Comparison of ENCODE assay signal across 14 cellular contexts in the genomic region with DNA sequence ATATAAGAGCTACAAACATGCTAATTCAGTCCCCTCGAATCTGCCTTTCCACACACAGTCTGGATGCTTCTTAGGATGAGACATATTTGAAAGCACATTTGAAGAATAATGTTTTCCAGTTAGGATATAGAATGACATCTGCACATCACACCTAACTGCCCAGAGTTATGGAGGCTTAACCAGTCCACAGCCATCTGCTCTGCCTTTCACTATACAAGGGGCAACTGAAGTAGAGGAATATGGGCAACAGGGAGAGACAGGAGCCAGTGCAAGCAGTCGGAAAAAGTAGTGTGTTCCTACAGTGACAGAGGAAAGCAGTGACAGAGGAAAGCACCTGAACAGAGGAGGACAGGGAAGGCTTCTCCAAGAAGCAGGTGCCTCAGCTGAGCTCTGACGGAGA.
DNase-seq lines count a peak whose midpoint lies in the region; TF ChIP-seq lines count a peak whose summit lies in the region.
"Had no signal": no experiment of that assay in that cellular context is flagged by ENCODE, and none has a peak within 500 bp of the region (broad histone marks: within the 10 kb centered on the region; RNA-seq: fewer than 3 reads in every experiment).

No MANE protein-coding gene starts in this region.

- H3K18ac ChIP-seq in trophoblast cell (ENCODE audit: low read length) = no peak overlapping the region

- peak overlapping the region; percentile 83 for H3K9ac ChIP-seq in trophoblast cell (ENCODE audit: low read length)

- H3K4me2 ChIP-seq in trophoblast cell (ENCODE audit: low read length) = no peak overlapping the region

- H3K79me1 ChIP-seq in trophoblast cell (ENCODE audit: low read length) = no peaks in the 10 kb centered on the region

- H2BK120ac ChIP-seq in trophoblast cell (ENCODE audit: insufficient read depth, low read length, poor library complexity) = no peak overlapping the region

- no peak overlapping the region for H4K12ac ChIP-seq in trophoblast cell (ENCODE audit: low read depth, low read length)

- no peak for TF ChIP-seq POLR2A in vagina (IDR thresholded peaks at IDR 0.05)

- no peak overlapping the region for H2AFZ ChIP-seq in trophoblast cell (ENCODE audit: insufficient read depth, low read length, poor library complexity)

- no peak overlapping the region for H3K4me3 ChIP-seq in WERI-Rb-1 (ENCODE audit: low read depth, low read length)
- H3K4me3 ChIP-seq in trophoblast cell (ENCODE audit: low read depth, low read length) = no peak overlapping the region
- H3K4me3 ChIP-seq in vagina = no peak overlapping the region

- intact Hi-C loops in vagina (cut with DNase I) = no loop called here

- H4K8ac ChIP-seq in trophoblast cell (ENCODE audit: low read depth, low read length) = no peak overlapping the region

- peak overlapping the region; percentile 51 for H3K27ac ChIP-seq in WERI-Rb-1
- no peak overlapping the region for H3K27ac ChIP-seq in trophoblast cell (ENCODE audit: low read depth, low read length)
- H3K27ac ChIP-seq in vagina = no peak overlapping the region

- no peak overlapping the region for H4K91ac ChIP-seq in trophoblast cell (ENCODE audit: low read depth, low read length)

- no peak overlapping the region for H3K4ac ChIP-seq in trophoblast cell (ENCODE audit: low read depth, low read length)

- H3K9me3 ChIP-seq in WERI-Rb-1 (ENCODE audit: severe bottlenecking) = no peaks in the 10 kb centered on the region
- no peaks in the 10 kb centered on the region for H3K9me3 ChIP-seq in trophoblast cell (ENCODE audit: insufficient read depth, low read depth, low read length)
- H3K9me3 ChIP-seq in vagina = no peaks in the 10 kb centered on the region

- TF ChIP-seq CTCF in WERI-Rb-1 (IDR thresholded peaks at IDR 0.05; ENCODE audit: low read depth, low read length) (no peak), vagina (IDR thresholded peaks at IDR 0.05) (no peak)

- H3K36me3 ChIP-seq in WERI-Rb-1 (no peaks in the 10 kb centered on the region), trophoblast cell (ENCODE audit: control insufficient read depth in 1 of 2, insufficient read depth in 2 of 2, low read length in 2 of 2) (no peaks in the 10 kb centered on the region), vagina (no peaks in the 10 kb centered on the region)

- H2AK5ac ChIP-seq in trophoblast cell (ENCODE audit: low read length) = no peak overlapping the region

- DNase-seq in NCI-H82 (lab: John Stamatoyannopoulos, UW) = peak; percentile 61
- peak; percentile 63 for DNase-seq in WERI-Rb-1
- no peak for DNase-seq in trophoblast cell
- no peak for DNase-seq in vagina (ENCODE audit: extremely low spot score in 2 of 2)
- DNase-seq in DMS79 treated with DMSO at 0.1 percent for 48 hours (lab: John Stamatoyannopoulos, UW) = no peak
- no peak for DNase-seq in NCI-H2107 treated with DMSO at 0.1 percent for 48 hours (lab: John Stamatoyannopoulos, UW; ENCODE audit: unreplicated experiment)
- DNase-seq: C1 segment of cervical spinal cord; Calu3; CD4-positive, alpha-beta memory T cell; COR-L47; DMS53; DND-41; H7; HCEC 1CT had no signal

- H2BK5ac ChIP-seq in trophoblast cell (ENCODE audit: low read depth, low read length, poor library complexity) = no peak overlapping the region

- H2BK12ac ChIP-seq in trophoblast cell (ENCODE audit: low read length) = no peak overlapping the region

- no peak overlapping the region for H3K14ac ChIP-seq in trophoblast cell (ENCODE audit: low read length)

- H3K23ac ChIP-seq in trophoblast cell (ENCODE audit: low read length) = peak overlapping the region; percentile 80

- H3K27me3 ChIP-seq in WERI-Rb-1 (ENCODE audit: insufficient read depth, low read depth, severe bottlenecking) = no peaks in the 10 kb centered on the region
- no peaks in the 10 kb centered on the region for H3K27me3 ChIP-seq in trophoblast cell (ENCODE audit: insufficient read depth, low read length)
- H3K27me3 ChIP-seq in vagina = no peaks in the 10 kb centered on the region

- no peaks in the 10 kb centered on the region for H3K79me2 ChIP-seq in trophoblast cell (ENCODE audit: control insufficient read depth, insufficient read depth, low read length, poor library complexity)

- no CpG with 5 or more reads among the region's 3 CpGs for WGBS in trophoblast cell (ENCODE audit: extremely low coverage, insufficient coverage, insufficient read length)

- H3K4me1 ChIP-seq in trophoblast cell (ENCODE audit: control insufficient read depth in 1 of 2, insufficient read depth in 2 of 2, low read length in 2 of 2) (no peaks in the 10 kb centered on the region), vagina (no peaks in the 10 kb centered on the region)

Comparison
In these comparisons a context has a peak if more than half of its experiments do, and no peak if none do; other contexts are left out.
1. DNase-seq: peak in NCI-H82 (single experiment) and WERI-Rb-1 (single experiment); none in trophoblast cell (0 of 2), vagina (0 of 2), DMS79 treated with DMSO at 0.1 percent for 48 hours (single experiment) and NCI-H2107 treated with DMSO at 0.1 percent for 48 hours (single experiment).